Comparison of ENCODE assay signal across 19 cellular contexts in the genomic region with DNA sequence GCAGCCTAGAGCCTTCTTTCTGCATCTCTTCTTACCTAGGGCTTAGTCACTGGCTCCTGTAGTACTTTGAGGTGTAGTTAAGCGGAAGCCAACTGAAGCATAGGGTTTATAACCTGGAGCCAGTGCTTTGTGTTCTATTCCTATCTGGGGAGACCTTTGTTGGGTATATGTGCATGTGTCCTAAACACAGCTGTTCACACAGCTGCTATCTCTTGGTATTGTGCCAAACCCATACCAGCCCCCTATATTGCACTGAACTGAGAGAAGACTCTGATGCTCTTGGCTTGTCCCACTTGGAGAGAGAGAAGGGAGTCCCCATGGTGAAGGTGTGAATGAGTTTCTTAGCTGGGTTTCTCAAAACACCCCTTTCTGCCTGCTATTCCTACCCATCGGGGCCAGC. TPM values are rescaled to one million over a fixed set of nuclear protein-coding genes. Genes with fewer than 3 reads are reported as not detected.
"Had no signal": no experiment of that assay in that cellular context is flagged by ENCODE, and none has a peak within 500 bp of the region (broad histone marks: within the 10 kb centered on the region; RNA-seq: fewer than 3 reads in every experiment).

No MANE protein-coding gene starts in this region.

- H3K9me3 ChIP-seq: esophagus muscularis mucosa, thyroid gland, upper lobe of right lung had no signal

- H3K4me1 ChIP-seq: parathyroid adenoma, thyroid gland, upper lobe of right lung had no signal

- ATAC-seq: left cardiac atrium; right cardiac atrium; stimulated activated naive CD8-positive, alpha-beta T cell treated with anti-CD3 and anti-CD28 coated beads, Interleukin-15, Interleukin-2, amounts not matched to agents 100 U/mL and 50 U/mL, for 24 hours; upper lobe of right lung had no signal

- H3K9ac ChIP-seq: parathyroid adenoma had no signal

- H3K27me3 ChIP-seq: esophagus muscularis mucosa, thyroid gland had no signal

- DNase-seq: activated CD4-positive, alpha-beta memory T cell treated with anti-CD3 and anti-CD28 coated beads for 36 hours; activated CD4-positive, alpha-beta T cell treated with anti-CD3 and anti-CD28 coated beads for 48 hours; activated CD4-positive, CD25-positive, alpha-beta regulatory T cell; activated naive CD4-positive, alpha-beta T cell treated with Interleukin-2 at 50 U/mL for 16 hours; activated naive CD8-positive, alpha-beta T cell treated with anti-CD3 and anti-CD28 coated beads for 36 hours; activated T-cell treated with anti-CD3 and anti-CD28 coated beads, Interleukin-2, amount 50 U/mL, for 48 hours; head of caudate nucleus; left cardiac atrium; nephron progenitor cell; nucleus accumbens; right cardiac atrium; stimulated activated CD4-positive, alpha-beta T cell treated with anti-CD3 and anti-CD28 coated beads, Interleukin-12 subunit alpha, Interleukin-12 subunit beta, amount 100 ng/mL, for 4 hours; stimulated activated CD4-positive, alpha-beta T cell treated with anti-CD3 and anti-CD28 coated beads, Interleukin-4, amount 100 ng/mL, for 4 hours; stimulated activated naive CD8-positive, alpha-beta T cell treated with anti-CD3 and anti-CD28 coated beads, Interleukin-15, Interleukin-2, amounts not matched to agents 100 U/mL and 50 U/mL, for 24 hours; thyroid gland; upper lobe of right lung had no signal

- H3K27ac ChIP-seq: esophagus muscularis mucosa, parathyroid adenoma, thyroid gland, upper lobe of right lung had no signal

- H2AFZ ChIP-seq: parathyroid adenoma had no signal

- H3K36me3 ChIP-seq: esophagus muscularis mucosa, thyroid gland, upper lobe of right lung had no signal

- H3K4me3 ChIP-seq: esophagus muscularis mucosa, thyroid gland, upper lobe of right lung had no signal

RNA-seq across cellular contexts. Expression of gene NFASC, which starts 17.2 kb away (rescaled TPM):
- total RNA-seq: pulmonary artery endothelial cell had no signal
